1 cellular context compared by ENCODE assay signal in genomic region chr17:74921769-74922168, GRCh38.
TF ChIP-seq lines count a peak whose summit lies in the region.

No MANE protein-coding gene starts in this region.

TF ChIP-seq in HCT116, 20 proteins besides CTCF, POLR2A, EP300 and RAD21 (continued from another document):
- no peak for TF ChIP-seq ATF3 (IDR thresholded peaks at IDR 0.05)
- no peak for TF ChIP-seq ZFX (IDR thresholded peaks at IDR 0.05)
- TF ChIP-seq EGR1 (IDR thresholded peaks at IDR 0.05; ENCODE audit: low read depth): no peak
- no peak for TF ChIP-seq YY1 (IDR thresholded peaks at IDR 0.05; ENCODE audit: extremely low read depth, insufficient replicate concordance, low read depth, low read length)
- no peak for TF ChIP-seq SRF (IDR thresholded peaks at IDR 0.05; ENCODE audit: low read depth)
- TF ChIP-seq ZBTB33 (IDR thresholded peaks at IDR 0.05; ENCODE audit: extremely low read depth, insufficient replicate concordance, low read length): no peak
- no peak for TF ChIP-seq SP1 (IDR thresholded peaks at IDR 0.05; ENCODE audit: low read depth)
- TF ChIP-seq ZNF274 (IDR thresholded peaks at IDR 0.05; ENCODE audit: low read depth, low read length): no peak
- TF ChIP-seq CBX3 (IDR thresholded peaks at IDR 0.05; ENCODE audit: low read depth): no peak
- no peak for TF ChIP-seq REST (IDR thresholded peaks at IDR 0.05; ENCODE audit: low read depth)
- no peak for TF ChIP-seq ELF1 (IDR thresholded peaks at IDR 0.05; ENCODE audit: borderline replicate concordance, low read depth)
